In the genomic region with DNA sequence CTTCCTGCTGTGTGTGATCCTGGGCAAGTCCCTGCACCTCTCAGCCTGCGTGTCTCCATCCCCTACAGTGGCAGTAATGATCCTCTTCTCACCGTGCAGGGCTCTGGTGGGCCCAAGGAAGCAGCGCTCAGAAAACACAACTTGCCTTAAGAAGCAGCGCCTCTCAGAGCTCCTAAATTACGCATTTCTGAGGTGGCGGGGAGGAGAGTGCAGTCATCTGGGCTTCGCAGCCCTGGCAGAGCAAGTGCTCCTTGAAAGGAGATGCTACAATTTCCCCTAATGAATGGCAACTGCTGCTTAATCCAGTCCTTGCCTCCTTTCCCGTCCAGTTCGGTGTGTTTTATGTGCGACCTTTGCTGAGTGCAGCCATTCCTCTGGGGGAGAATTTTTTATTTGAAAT, we compare ENCODE assay signal across 1 cellular context.
TF ChIP-seq lines count a peak whose summit lies in the region.

No MANE protein-coding gene starts in this region.

TF ChIP-seq in HepG2, 621 proteins besides CTCF, POLR2A, EP300 and RAD21 (continued from another document):
- TF ChIP-seq PRDM15 (CRISPR knock-in tag; IDR thresholded peaks at IDR 0.05): no peak
- no peak for TF ChIP-seq ZSCAN5A (CRISPR knock-in tag; IDR thresholded peaks at IDR 0.05; ENCODE audit: borderline replicate concordance)
- no peak for TF ChIP-seq DBP (CRISPR knock-in tag; IDR thresholded peaks at IDR 0.05; ENCODE audit: not compliant biosample characterization)
- TF ChIP-seq FOXP4 (CRISPR knock-in tag; IDR thresholded peaks at IDR 0.05): no peak
- TF ChIP-seq ZNF530 (CRISPR knock-in tag; IDR thresholded peaks at IDR 0.05; ENCODE audit: low read depth): no peak
- no peak for TF ChIP-seq ZNF670 (CRISPR knock-in tag; IDR thresholded peaks at IDR 0.05; ENCODE audit: borderline replicate concordance)
- TF ChIP-seq DDIT3 (CRISPR knock-in tag; IDR thresholded peaks at IDR 0.05): no peak
- TF ChIP-seq ZNF263 (CRISPR knock-in tag; IDR thresholded peaks at IDR 0.05): no peak
- no peak for TF ChIP-seq YEATS4 (CRISPR knock-in tag; IDR thresholded peaks at IDR 0.05; ENCODE audit: borderline replicate concordance)
